ENCODE assay signal across 23 cellular contexts in genomic region chr10:3020311-3020710, GRCh38. TPM values are rescaled to one million over a fixed set of nuclear protein-coding genes. Genes with fewer than 3 reads are reported as not detected.
DNase-seq lines count a peak whose midpoint lies in the region; ATAC-seq lines count a peak whose summit lies in the region.
"Had no signal": no experiment of that assay in that cellular context is flagged by ENCODE, and none has a peak within 500 bp of the region (broad histone marks: within the 10 kb centered on the region; RNA-seq: fewer than 3 reads in every experiment).

No MANE protein-coding gene starts in this region.

- H3K27ac Mint-ChIP-seq in dendritic cell treated with granulocyte-macrophage colony-stimulating factor and Interleukin-4, amounts not matched to agents 40 ng/mL and 50 ng/mL, for 4 days = peak overlapping the region; percentile 10
- H3K27ac Mint-ChIP-seq in stimulated activated memory B cell treated with anti-CD40 and anti-IgM and Interleukin-4, amounts not matched to agents 10 μg/mL and 1 μg/mL and 100 μg/mL, for 72 hours = no peak overlapping the region
- H3K27ac Mint-ChIP-seq: CD14-positive monocyte; CD4-positive, alpha-beta T cell; CD8-positive, alpha-beta memory T cell had no signal

- WGBS in neuronal stem cell (ENCODE audit: extremely low coverage in 2 of 2, insufficient read length in 2 of 2, insufficient replicate concordance in 1 of 2), 2 donors = no CpG with 5 or more reads among the region's 15 CpGs

- no peak overlapping the region for H2AFZ ChIP-seq in neuronal stem cell (ENCODE audit: low read length)

- H2AK5ac ChIP-seq in neuronal stem cell (ENCODE audit: low read depth, low read length) = no peak overlapping the region

- peaks cover 7% of the 10 kb centered on the region for H3K4me1 Mint-ChIP-seq in dendritic cell treated with granulocyte-macrophage colony-stimulating factor and Interleukin-4, amounts not matched to agents 40 ng/mL and 50 ng/mL, for 4 days (ENCODE audit: low read depth)
- H3K4me1 Mint-ChIP-seq in stimulated activated memory B cell treated with anti-CD40 and anti-IgM and Interleukin-4, amounts not matched to agents 10 μg/mL and 1 μg/mL and 100 μg/mL, for 72 hours = no peaks in the 10 kb centered on the region
- H3K4me1 Mint-ChIP-seq: CD14-positive monocyte; CD8-positive, alpha-beta memory T cell had no signal

- H3K4me2 ChIP-seq in neuronal stem cell (ENCODE audit: insufficient read depth, low read length, poor library complexity, severe bottlenecking) = no peak overlapping the region
- H3K4me2 ChIP-seq: A549; BLaER1 treated with 17β-estradiol and CSF1 and Interleukin-3, amounts not matched to agents 10 nM and 100 nM had no signal

- no peak overlapping the region for H3K4ac ChIP-seq in neuronal stem cell (ENCODE audit: low read length)

- H3K9me3 ChIP-seq in neuronal stem cell (replicated peaks in 1 of 2; ENCODE audit: control insufficient read depth in 2 of 2, insufficient read depth in 1 of 2, low read depth in 1 of 2, low read length in 2 of 2) = peaks cover 0 to 4% of the 10 kb centered on the region in 2 donors
- H3K9me3 ChIP-seq: BE2C had no signal

- no peaks in the 10 kb centered on the region for H3K79me1 ChIP-seq in neuronal stem cell (ENCODE audit: low read depth, low read length)

- no peaks in the 10 kb centered on the region for H3K36me3 ChIP-seq in neuronal stem cell (replicated peaks in 1 of 2; ENCODE audit: control insufficient read depth in 2 of 2, insufficient read depth in 2 of 2, low read length in 2 of 2)
- H3K36me3 ChIP-seq: BE2C; BLaER1 treated with 17β-estradiol and CSF1 and Interleukin-3, amounts not matched to agents 10 nM and 100 nM had no signal

- H3K4me1 ChIP-seq in neuronal stem cell (ENCODE audit: control insufficient read depth in 2 of 2, insufficient read depth in 1 of 2, low read depth in 1 of 2, low read length in 2 of 2) = peaks cover 0 to under 1% of the 10 kb centered on the region in 2 donors
- H3K4me1 ChIP-seq: A549; BE2C; BLaER1 treated with 17β-estradiol and CSF1 and Interleukin-3, amounts not matched to agents 10 nM and 100 nM had no signal

- no peaks in the 10 kb centered on the region for H3K36me3 Mint-ChIP-seq in dendritic cell treated with granulocyte-macrophage colony-stimulating factor and Interleukin-4, amounts not matched to agents 40 ng/mL and 50 ng/mL, for 4 days (ENCODE audit: low read depth)
- peaks cover 4% of the 10 kb centered on the region for H3K36me3 Mint-ChIP-seq in stimulated activated memory B cell treated with anti-CD40 and anti-IgM and Interleukin-4, amounts not matched to agents 10 μg/mL and 1 μg/mL and 100 μg/mL, for 72 hours
- H3K36me3 Mint-ChIP-seq: CD14-positive monocyte had no signal

- H3K4me3 Mint-ChIP-seq in dendritic cell treated with granulocyte-macrophage colony-stimulating factor and Interleukin-4, amounts not matched to agents 40 ng/mL and 50 ng/mL, for 4 days = no peak overlapping the region
- no peak overlapping the region for H3K4me3 Mint-ChIP-seq in stimulated activated memory B cell treated with anti-CD40 and anti-IgM and Interleukin-4, amounts not matched to agents 10 μg/mL and 1 μg/mL and 100 μg/mL, for 72 hours
- H3K4me3 Mint-ChIP-seq: CD14-positive monocyte; CD4-positive, alpha-beta T cell; CD8-positive, alpha-beta memory T cell had no signal

- H2BK120ac ChIP-seq in neuronal stem cell (ENCODE audit: low read depth, low read length) = no peak overlapping the region

- no peak overlapping the region for H3K27ac ChIP-seq in neuronal stem cell (replicated peaks; ENCODE audit: low read length)
- H3K27ac ChIP-seq: A549; BLaER1 treated with 17β-estradiol and CSF1 and Interleukin-3, amounts not matched to agents 10 nM and 100 nM had no signal

- H3K23ac ChIP-seq in neuronal stem cell (ENCODE audit: low read depth, low read length, poor library complexity) = no peak overlapping the region

- H4K91ac ChIP-seq in neuronal stem cell (ENCODE audit: low read depth, low read length, poor library complexity) = no peak overlapping the region

- H3K27me3 Mint-ChIP-seq in dendritic cell treated with granulocyte-macrophage colony-stimulating factor and Interleukin-4, amounts not matched to agents 40 ng/mL and 50 ng/mL, for 4 days = peaks cover 43% of the 10 kb centered on the region
- H3K27me3 Mint-ChIP-seq in stimulated activated memory B cell treated with anti-CD40 and anti-IgM and Interleukin-4, amounts not matched to agents 10 μg/mL and 1 μg/mL and 100 μg/mL, for 72 hours = peaks cover 50% of the 10 kb centered on the region

- no peak overlapping the region for H3K4me3 ChIP-seq in neuronal stem cell (ENCODE audit: low read length in 2 of 2)
- H3K4me3 ChIP-seq: A549; BLaER1 treated with 17β-estradiol and CSF1 and Interleukin-3, amounts not matched to agents 10 nM and 100 nM; GM12878 had no signal

- intact Hi-C loops in dendritic cell treated with granulocyte-macrophage colony-stimulating factor and Interleukin-4, amounts not matched to agents 40 ng/mL and 50 ng/mL, for 4 days (cut with micrococcal nuclease) = no loop called here

- H4K8ac ChIP-seq in neuronal stem cell (ENCODE audit: low read depth, low read length) = no peak overlapping the region

- H3K18ac ChIP-seq in neuronal stem cell (ENCODE audit: low read length) = no peak overlapping the region

- H3K9me3 Mint-ChIP-seq in dendritic cell treated with granulocyte-macrophage colony-stimulating factor and Interleukin-4, amounts not matched to agents 40 ng/mL and 50 ng/mL, for 4 days = peaks cover 6% of the 10 kb centered on the region
- peaks cover 6% of the 10 kb centered on the region for H3K9me3 Mint-ChIP-seq in stimulated activated memory B cell treated with anti-CD40 and anti-IgM and Interleukin-4, amounts not matched to agents 10 μg/mL and 1 μg/mL and 100 μg/mL, for 72 hours
- H3K9me3 Mint-ChIP-seq: CD4-positive, alpha-beta T cell had no signal

- peak overlapping the region; percentile 30 for H2BK5ac ChIP-seq in neuronal stem cell (ENCODE audit: low read length)

- peak; percentile 41 for ATAC-seq in stimulated activated memory B cell treated with anti-CD40 and anti-IgM and Interleukin-4, amounts not matched to agents 10 μg/mL and 1 μg/mL and 100 μg/mL, for 72 hours
- ATAC-seq in GM21717 (IDR thresholded peaks at IDR 0.05; ENCODE audit: unreplicated experiment) (no peak), HG02610 (IDR thresholded peaks at IDR 0.05; ENCODE audit: unreplicated experiment) (no peak)
- ATAC-seq: GM12878 had no signal

- no peak overlapping the region for H2BK12ac ChIP-seq in neuronal stem cell (ENCODE audit: low read length)

- no peak for DNase-seq in neuronal stem cell (ENCODE audit: low spot score)
- no peak for DNase-seq in superior temporal gyrus (ENCODE audit: extremely low spot score)
- DNase-seq: 8988T; ACHN; AML-193; BE2C; CD4-positive, alpha-beta T cell; CD8-positive, alpha-beta memory T cell; DMS 273 treated with DMSO at 0.1 percent for 48 hours; DMS79; EL; GDM1; GOT3; H7; HCEC 1CT had no signal

- no peak overlapping the region for H2BK15ac ChIP-seq in neuronal stem cell (ENCODE audit: low read length)

- no peak overlapping the region for H3K9ac ChIP-seq in neuronal stem cell (ENCODE audit: low read depth, low read length, poor library complexity)
- H3K9ac ChIP-seq: BLaER1 treated with 17β-estradiol and CSF1 and Interleukin-3, amounts not matched to agents 10 nM and 100 nM had no signal

- H3K14ac ChIP-seq in neuronal stem cell (ENCODE audit: low read length) = no peak overlapping the region

- no peaks in the 10 kb centered on the region for H3K27me3 ChIP-seq in neuronal stem cell (ENCODE audit: control insufficient read depth in 3 of 3, insufficient read depth in 3 of 3, low read depth in 1 of 3, low read length in 3 of 3)
- H3K27me3 ChIP-seq: BE2C; BLaER1 treated with 17β-estradiol and CSF1 and Interleukin-3, amounts not matched to agents 10 nM and 100 nM had no signal

RNA-seq across cellular contexts. Expression of gene PFKP, which starts 47.0 kb away (rescaled TPM):
- 21.1 TPM for polyA plus RNA-seq in neuronal stem cell (2013, experiment 1 of 2)
- 21.1 TPM for polyA plus RNA-seq in neuronal stem cell (2013, experiment 2 of 2)
